32 cellular contexts compared by ENCODE assay signal in genomic region chr19:29614780-29615179, GRCh38.
"Had no signal": no experiment of that assay in that cellular context is flagged by ENCODE, and none has a peak within 500 bp of the region (broad histone marks: within the 10 kb centered on the region; RNA-seq: fewer than 3 reads in every experiment).

No MANE protein-coding gene starts in this region.

- DNase-seq: activated B cell treated with CpG ODN at 0.5 μM for 24 hours; activated CD4-positive, alpha-beta memory T cell treated with anti-CD3 and anti-CD28 coated beads for 36 hours; activated CD4-positive, alpha-beta T cell treated with anti-CD3 and anti-CD28 coated beads for 4 hours; activated CD4-positive, alpha-beta T cell treated with anti-CD3 and anti-CD28 coated beads, Interleukin-2, amount 10 ng/mL, durations not matched to agents 24 days and 14 days; activated CD4-positive, alpha-beta T cell treated with anti-CD3 and anti-CD28 coated beads, Interleukin-2, amount 50 U/mL, for 1 hour; activated CD4-positive, alpha-beta T cell treated with anti-CD3 and anti-CD28 coated beads, Interleukin-2, amount 50 U/mL, for 4 hours; activated CD4-positive, CD25-positive, alpha-beta regulatory T cell treated with anti-CD3 and anti-CD28 coated beads, Interleukin-2, amount 50 U/mL, for 72 hours; activated CD8-positive, alpha-beta memory T cell treated with anti-CD3 and anti-CD28 coated beads for 24 hours; activated CD8-positive, alpha-beta memory T cell treated with anti-CD3 and anti-CD28 coated beads, Interleukin-2, amount 10 ng/mL, durations not matched to agents 7 days and 5 days; activated CD8-positive, alpha-beta memory T cell treated with anti-CD3 and anti-CD28 coated beads, Interleukin-2, amount 50 U/mL, for 48 hours; activated CD8-positive, alpha-beta T cell treated with anti-CD3 and anti-CD28 coated beads, Interleukin-2, amount 10 ng/mL, durations not matched to agents 7 days and 5 days; activated effector memory CD4-positive, alpha-beta T cell treated with anti-CD3 and anti-CD28 coated beads, Interleukin-2, amount 50 U/mL, for 16 hours; activated gamma-delta T cell treated with Interleukin-2 at 50 U/mL for 16 hours; activated naive CD4-positive, alpha-beta T cell; activated naive CD4-positive, alpha-beta T cell treated with anti-CD3 and anti-CD28 coated beads for 36 hours; activated naive CD4-positive, alpha-beta T cell treated with anti-CD3 and anti-CD28 coated beads, Interleukin-2, amount 50 U/mL, for 16 hours; activated naive CD8-positive, alpha-beta T cell treated with anti-CD3 and anti-CD28 coated beads for 36 hours; activated T-cell treated with anti-CD3 and anti-CD28 coated beads, Interleukin-2, amount 50 U/mL, for 24 hours; activated T-cell treated with anti-CD3 and anti-CD28 coated beads, Interleukin-2, amount 50 U/mL, for 48 hours; adrenal gland; amniotic stem cell; brain microvascular endothelial cell; central memory CD4-positive, alpha-beta T cell; cerebellar nuclear complex; T-cell; T-helper 2 cell; T-helper 9 cell had no signal

- ATAC-seq: activated CD8-positive, alpha-beta memory T cell treated with anti-CD3 and anti-CD28 coated beads, Interleukin-2, amount 10 ng/mL, durations not matched to agents 7 days and 5 days; activated CD8-positive, alpha-beta T cell treated with anti-CD3 and anti-CD28 coated beads, Interleukin-2, amount 10 ng/mL, durations not matched to agents 7 days and 5 days; activated naive CD4-positive, alpha-beta T cell treated with anti-CD3 and anti-CD28 coated beads, Interleukin-2, amount 50 U/mL, for 72 hours; body of pancreas; T-cell had no signal

- H3K27me3 Mint-ChIP-seq: activated B cell treated with CpG ODN at 0.5 μM for 24 hours; activated CD4-positive, alpha-beta memory T cell treated with anti-CD3 and anti-CD28 coated beads for 36 hours; activated CD4-positive, alpha-beta T cell treated with anti-CD3 and anti-CD28 coated beads, Interleukin-2, amount 10 ng/mL, durations not matched to agents 24 days and 14 days; activated CD8-positive, alpha-beta memory T cell treated with anti-CD3 and anti-CD28 coated beads, Interleukin-2, amount 10 ng/mL, durations not matched to agents 7 days and 5 days; activated naive CD8-positive, alpha-beta T cell treated with anti-CD3 and anti-CD28 coated beads for 36 hours; activated T-cell treated with anti-CD3 and anti-CD28 coated beads, Interleukin-2, amount 50 U/mL, for 24 hours; T-cell had no signal

- H3K27ac ChIP-seq: adrenal gland, body of pancreas, brain microvascular endothelial cell, breast epithelium, VCaP had no signal

- H3K27me3 ChIP-seq: adrenal gland, body of pancreas, brain microvascular endothelial cell, breast epithelium had no signal

- H3K4me3 ChIP-seq: adrenal gland, body of pancreas, breast epithelium had no signal

- H3K4me1 ChIP-seq: adrenal gland, body of pancreas, breast epithelium had no signal

- H3K9me3 Mint-ChIP-seq: activated B cell treated with CpG ODN at 0.5 μM for 24 hours; activated CD4-positive, alpha-beta memory T cell treated with anti-CD3 and anti-CD28 coated beads for 36 hours; activated CD4-positive, alpha-beta T cell treated with anti-CD3 and anti-CD28 coated beads, Interleukin-2, amount 10 ng/mL, durations not matched to agents 24 days and 14 days; activated naive CD4-positive, alpha-beta T cell treated with anti-CD3 and anti-CD28 coated beads for 36 hours; activated naive CD4-positive, alpha-beta T cell treated with anti-CD3 and anti-CD28 coated beads, Interleukin-2, amount 50 U/mL, for 72 hours; activated naive CD8-positive, alpha-beta T cell treated with anti-CD3 and anti-CD28 coated beads for 36 hours; activated T-cell treated with anti-CD3 and anti-CD28 coated beads, Interleukin-2, amount 50 U/mL, for 24 hours; T-cell; T-helper 2 cell treated with Interferon-gamma antibody and Interleukin-4, amounts not matched to agents 5 μg/mL and 100 μg/mL, for 36 hours had no signal

- H3K9me3 ChIP-seq: adrenal gland, body of pancreas, breast epithelium had no signal

- H3K27ac Mint-ChIP-seq: activated B cell treated with CpG ODN at 0.5 μM for 24 hours; activated CD4-positive, alpha-beta memory T cell treated with anti-CD3 and anti-CD28 coated beads for 36 hours; activated CD4-positive, alpha-beta T cell treated with anti-CD3 and anti-CD28 coated beads, Interleukin-2, amount 10 ng/mL, durations not matched to agents 24 days and 14 days; activated CD8-positive, alpha-beta memory T cell treated with anti-CD3 and anti-CD28 coated beads, Interleukin-2, amount 10 ng/mL, durations not matched to agents 7 days and 5 days; activated CD8-positive, alpha-beta T cell treated with anti-CD3 and anti-CD28 coated beads, Interleukin-2, amount 10 ng/mL, durations not matched to agents 7 days and 5 days; activated naive CD8-positive, alpha-beta T cell treated with anti-CD3 and anti-CD28 coated beads for 36 hours; activated T-cell treated with anti-CD3 and anti-CD28 coated beads, Interleukin-2, amount 50 U/mL, for 24 hours had no signal

- H3K4me3 Mint-ChIP-seq: activated B cell treated with CpG ODN at 0.5 μM for 24 hours; activated CD4-positive, alpha-beta memory T cell treated with anti-CD3 and anti-CD28 coated beads for 36 hours; activated CD4-positive, alpha-beta T cell treated with anti-CD3 and anti-CD28 coated beads, Interleukin-2, amount 10 ng/mL, durations not matched to agents 24 days and 14 days; activated CD8-positive, alpha-beta memory T cell treated with anti-CD3 and anti-CD28 coated beads, Interleukin-2, amount 10 ng/mL, durations not matched to agents 7 days and 5 days; activated CD8-positive, alpha-beta T cell treated with anti-CD3 and anti-CD28 coated beads, Interleukin-2, amount 10 ng/mL, durations not matched to agents 7 days and 5 days; activated naive CD4-positive, alpha-beta T cell treated with anti-CD3 and anti-CD28 coated beads for 36 hours; activated naive CD8-positive, alpha-beta T cell treated with anti-CD3 and anti-CD28 coated beads for 36 hours; activated T-cell treated with anti-CD3 and anti-CD28 coated beads, Interleukin-2, amount 50 U/mL, for 24 hours; T-cell; T-helper 2 cell treated with Interferon-gamma antibody and Interleukin-4, amounts not matched to agents 5 μg/mL and 100 μg/mL, for 36 hours had no signal
